In genomic region chr22:42602470-42602869, GRCh38 we compare ENCODE assay signal across 1 cellular context.
TF ChIP-seq lines count a peak whose summit lies in the region.

No MANE protein-coding gene starts in this region.

TF ChIP-seq in GM12878, 131 proteins besides CTCF, POLR2A, EP300 and RAD21:
- TF ChIP-seq E2F8 (IDR thresholded peaks at IDR 0.05; ENCODE audit: low read depth, partially characterized antibody): no peak
- no peak for TF ChIP-seq IKZF2 (IDR thresholded peaks at IDR 0.05)
- TF ChIP-seq IRF5 (IDR thresholded peaks at IDR 0.05; ENCODE audit: borderline replicate concordance): no peak
- no peak for TF ChIP-seq ZNF207 (IDR thresholded peaks at IDR 0.05; ENCODE audit: borderline replicate concordance)
- TF ChIP-seq SUPT20H (IDR thresholded peaks at IDR 0.05; ENCODE audit: borderline replicate concordance, control insufficient read depth, low read depth, low read length): no peak
- TF ChIP-seq MEF2A (IDR thresholded peaks at IDR 0.05; ENCODE audit: insufficient read depth, low read depth, low read length): no peak
- TF ChIP-seq USF2 (IDR thresholded peaks at IDR 0.05; ENCODE audit: borderline replicate concordance, low read depth, low read length): no peak
- TF ChIP-seq EED (IDR thresholded peaks at IDR 0.05; ENCODE audit: low read depth): no peak
- TF ChIP-seq KAT2A (conservative IDR thresholded peaks at IDR 0.05; ENCODE audit: control insufficient read depth, low read depth, low read length): no peak
- no peak for TF ChIP-seq ZBTB4 (CRISPR knock-in tag; IDR thresholded peaks at IDR 0.05)
- no peak for TF ChIP-seq WRNIP1 (IDR thresholded peaks at IDR 0.05; ENCODE audit: borderline replicate concordance, low read depth, low read length)
- TF ChIP-seq EZH2 (IDR thresholded peaks at IDR 0.05; ENCODE audit: borderline replicate concordance, control insufficient read depth, low read depth, low read length): no peak
- no peak for TF ChIP-seq HDGF (IDR thresholded peaks at IDR 0.05)
- TF ChIP-seq JUNB (IDR thresholded peaks at IDR 0.05): no peak
- TF ChIP-seq FOXM1 (IDR thresholded peaks at IDR 0.05; ENCODE audit: low read depth, low read length): no peak
